In genomic region chr17:29116652-29117439, GRCh38 we compare ENCODE assay signal across 8 cellular contexts.
DNase-seq lines count a peak whose midpoint lies in the region; ATAC-seq and FAIRE-seq lines count a peak whose summit lies in the region.

No MANE protein-coding gene starts in this region.

- no peak for FAIRE-seq in GM19239 (lab: Jason Lieb, UNC)

- peak; percentile 77 for DNase-seq in AG08396 (ENCODE audit: low spot score)
- peak; percentile 71 for DNase-seq in GM19239 (ENCODE audit: insufficient read length, low spot score)
- peak; percentile 89 for DNase-seq in NCI-H82 (lab: John Stamatoyannopoulos, UW)
- DNase-seq in activated CD8-positive, alpha-beta T cell treated with anti-CD3 and anti-CD28 coated beads, Interleukin-2, amount 10 ng/mL, durations not matched to agents 7 days and 5 days, result peak; percentile 81
- peak; percentile 65 for DNase-seq in effector CD8-positive, alpha-beta T cell (lab: John Stamatoyannopoulos, UW)
- DNase-seq in memory B cell (ENCODE audit: low spot score in 2 of 2), result peak; percentile 72 to 73
- DNase-seq in stimulated activated CD8-positive, alpha-beta memory T cell treated with anti-CD3 and anti-CD28 coated beads, Interleukin-2, amount 100 ng/mL, for 1 hour (ENCODE audit: low read depth in 2 of 2), result peak; percentile 45 to 67
- no peak for DNase-seq in NCI-H187 treated with DMSO at 0.1 percent for 48 hours (lab: John Stamatoyannopoulos, UW)

- POLR2A ChIA-PET in activated CD8-positive, alpha-beta T cell treated with anti-CD3 and anti-CD28 coated beads, Interleukin-2, amount 10 ng/mL, durations not matched to agents 7 days and 5 days (lab: Charles Lee), result interaction anchor here (1.0 to 2.2 kb wide), 2 partner anchors 24 to 160 kb away, joined by 4 to 9 read pairs; no protein-coding TSS in a partner anchor

- ATAC-seq in activated CD8-positive, alpha-beta T cell treated with anti-CD3 and anti-CD28 coated beads, Interleukin-2, amount 10 ng/mL, durations not matched to agents 7 days and 5 days, result peak; percentile 59
- peak; percentile 83 for ATAC-seq in memory B cell (ENCODE audit: low read depth)

- H3K36me3 Mint-ChIP-seq in activated CD8-positive, alpha-beta T cell treated with anti-CD3 and anti-CD28 coated beads, Interleukin-2, amount 10 ng/mL, durations not matched to agents 7 days and 5 days (ENCODE audit: low read depth), result peaks cover 9% of the 10 kb centered on the region
- peaks cover 22% of the 10 kb centered on the region for H3K36me3 Mint-ChIP-seq in memory B cell

- no peak overlapping the region for H3K27ac Mint-ChIP-seq in activated CD8-positive, alpha-beta T cell treated with anti-CD3 and anti-CD28 coated beads, Interleukin-2, amount 10 ng/mL, durations not matched to agents 7 days and 5 days
- H3K27ac Mint-ChIP-seq in memory B cell, result no peak overlapping the region

- H3K4me3 Mint-ChIP-seq in activated CD8-positive, alpha-beta T cell treated with anti-CD3 and anti-CD28 coated beads, Interleukin-2, amount 10 ng/mL, durations not matched to agents 7 days and 5 days, result no peak overlapping the region
- no peak overlapping the region for H3K4me3 Mint-ChIP-seq in memory B cell

- no peaks in the 10 kb centered on the region for H3K27me3 Mint-ChIP-seq in activated CD8-positive, alpha-beta T cell treated with anti-CD3 and anti-CD28 coated beads, Interleukin-2, amount 10 ng/mL, durations not matched to agents 7 days and 5 days (ENCODE audit: low read depth)
- H3K27me3 Mint-ChIP-seq in memory B cell, result no peaks in the 10 kb centered on the region

- H3K4me1 Mint-ChIP-seq in activated CD8-positive, alpha-beta T cell treated with anti-CD3 and anti-CD28 coated beads, Interleukin-2, amount 10 ng/mL, durations not matched to agents 7 days and 5 days (ENCODE audit: low read depth), result peaks cover 9% of the 10 kb centered on the region
- H3K4me1 Mint-ChIP-seq in memory B cell, result peaks cover 5% of the 10 kb centered on the region

- H3K9me3 Mint-ChIP-seq in activated CD8-positive, alpha-beta T cell treated with anti-CD3 and anti-CD28 coated beads, Interleukin-2, amount 10 ng/mL, durations not matched to agents 7 days and 5 days (ENCODE audit: insufficient read depth), result no peaks in the 10 kb centered on the region
- no peaks in the 10 kb centered on the region for H3K9me3 Mint-ChIP-seq in memory B cell

- CTCF ChIA-PET in activated CD8-positive, alpha-beta T cell treated with anti-CD3 and anti-CD28 coated beads, Interleukin-2, amount 10 ng/mL, durations not matched to agents 7 days and 5 days (lab: Charles Lee), result interaction anchor here (0.6 to 6.5 kb wide), 72 partner anchors 8 to 456 kb away, joined by 3 to 194 read pairs (median 5); partner anchors contain the start of genes MYO18A, NEK8, NUFIP2 and SDF2
